30 cellular contexts compared by ENCODE assay signal in the genomic region with DNA sequence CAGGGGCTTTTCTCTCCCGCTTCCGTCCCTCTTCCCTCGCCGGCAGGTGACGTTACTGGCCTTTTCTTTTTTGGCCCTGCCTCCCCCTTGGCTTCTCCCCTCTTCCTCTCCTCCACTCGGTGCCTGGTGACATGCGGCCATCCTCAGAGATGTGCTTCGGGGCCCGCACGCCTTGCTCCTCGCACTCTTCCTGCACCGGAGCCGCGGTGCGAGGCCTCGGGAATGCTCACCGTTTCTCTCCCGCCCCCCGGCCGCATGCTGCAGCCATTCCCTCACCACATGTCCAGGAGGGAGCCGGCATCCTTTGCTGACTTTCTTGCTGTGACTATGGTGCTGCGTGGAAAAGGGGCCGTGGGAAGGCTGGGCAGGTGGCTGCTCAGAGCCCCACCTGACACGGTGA.
"Had no signal": no experiment of that assay in that cellular context is flagged by ENCODE, and none has a peak within 500 bp of the region (broad histone marks: within the 10 kb centered on the region; RNA-seq: fewer than 3 reads in every experiment).

No MANE protein-coding gene starts in this region.

- DNase-seq: activated CD4-positive, alpha-beta memory T cell treated with anti-CD3 and anti-CD28 coated beads, Interleukin-2, amount 10 ng/mL, durations not matched to agents 7 days and 5 days; activated CD4-positive, alpha-beta T cell treated with anti-CD3 and anti-CD28 coated beads for 1 hour; activated CD4-positive, alpha-beta T cell treated with anti-CD3 and anti-CD28 coated beads for 4 hours; activated CD4-positive, alpha-beta T cell treated with anti-CD3 and anti-CD28 coated beads, Interleukin-2, amount 10 ng/mL, durations not matched to agents 7 days and 5 days; activated CD4-positive, alpha-beta T cell treated with anti-CD3 and anti-CD28 coated beads, Interleukin-2, amount 50 U/mL, for 4 hours; activated CD8-positive, alpha-beta memory T cell treated with anti-CD3 and anti-CD28 coated beads, Interleukin-2, amount 50 U/mL, for 48 hours; activated naive CD4-positive, alpha-beta T cell treated with anti-CD3 and anti-CD28 coated beads for 36 hours; activated T-cell treated with anti-CD3 and anti-CD28 coated beads for 4 hours; activated T-cell treated with anti-CD3 and anti-CD28 coated beads, Interleukin-2, amount 50 U/mL, for 24 hours; activated T-cell treated with anti-CD3 and anti-CD28 coated beads, Interleukin-2, amount 50 U/mL, for 72 hours; brain microvascular endothelial cell; cortex of kidney; dermis blood vessel endothelial cell; effector CD4-positive, alpha-beta T cell; effector memory CD8-positive, alpha-beta T cell; erythroblast; foreskin keratinocyte; SW 1271; T-helper 1 cell; T-helper 17 cell; T1000 had no signal

- H3K9me3 ChIP-seq: esophagus muscularis mucosa, gastroesophageal sphincter had no signal

- H3K27me3 Mint-ChIP-seq: activated CD4-positive, alpha-beta memory T cell treated with anti-CD3 and anti-CD28 coated beads, Interleukin-2, amount 10 ng/mL, durations not matched to agents 7 days and 5 days; activated CD4-positive, alpha-beta T cell treated with anti-CD3 and anti-CD28 coated beads, Interleukin-2, amount 10 ng/mL, durations not matched to agents 7 days and 5 days; activated naive CD8-positive, alpha-beta T cell treated with anti-CD3 and anti-CD28 coated beads, Interleukin-2, amount 10 ng/mL, durations not matched to agents 7 days and 5 days; activated T-cell treated with anti-CD3 and anti-CD28 coated beads, Interleukin-2, amount 50 U/mL, for 24 hours; central memory CD8-positive, alpha-beta T cell; T-helper 17 cell had no signal

- FAIRE-seq: astrocyte, bronchial epithelial cell, colon had no signal

- H3K27me3 ChIP-seq: brain microvascular endothelial cell, esophagus muscularis mucosa, foreskin keratinocyte, gastroesophageal sphincter had no signal

- H3K36me3 ChIP-seq: brain microvascular endothelial cell had no signal

- H3K9me3 Mint-ChIP-seq: activated CD4-positive, alpha-beta memory T cell treated with anti-CD3 and anti-CD28 coated beads, Interleukin-2, amount 10 ng/mL, durations not matched to agents 7 days and 5 days; activated CD4-positive, alpha-beta T cell treated with anti-CD3 and anti-CD28 coated beads, Interleukin-2, amount 10 ng/mL, durations not matched to agents 7 days and 5 days; activated naive CD4-positive, alpha-beta T cell treated with anti-CD3 and anti-CD28 coated beads for 36 hours; activated naive CD4-positive, alpha-beta T cell treated with anti-CD3 and anti-CD28 coated beads, Interleukin-2, amount 50 U/mL, for 72 hours; activated naive CD8-positive, alpha-beta T cell treated with anti-CD3 and anti-CD28 coated beads, Interleukin-2, amount 10 ng/mL, durations not matched to agents 7 days and 5 days; activated T-cell treated with anti-CD3 and anti-CD28 coated beads, Interleukin-2, amount 50 U/mL, for 24 hours; activated T-cell treated with anti-CD3 and anti-CD28 coated beads, Interleukin-2, amount 50 U/mL, for 72 hours; central memory CD8-positive, alpha-beta T cell; effector memory CD8-positive, alpha-beta T cell; T-helper 2 cell treated with Interferon-gamma antibody and Interleukin-4, amounts not matched to agents 5 μg/mL and 100 μg/mL, for 36 hours had no signal

- H3K27ac Mint-ChIP-seq: activated CD4-positive, alpha-beta memory T cell treated with anti-CD3 and anti-CD28 coated beads, Interleukin-2, amount 10 ng/mL, durations not matched to agents 7 days and 5 days; activated CD4-positive, alpha-beta T cell treated with anti-CD3 and anti-CD28 coated beads, Interleukin-2, amount 10 ng/mL, durations not matched to agents 7 days and 5 days; activated naive CD4-positive, alpha-beta T cell treated with anti-CD3 and anti-CD28 coated beads for 36 hours; activated naive CD4-positive, alpha-beta T cell treated with anti-CD3 and anti-CD28 coated beads, Interleukin-2, amount 50 U/mL, for 72 hours; activated naive CD8-positive, alpha-beta T cell treated with anti-CD3 and anti-CD28 coated beads, Interleukin-2, amount 10 ng/mL, durations not matched to agents 7 days and 5 days; activated T-cell treated with anti-CD3 and anti-CD28 coated beads, Interleukin-2, amount 50 U/mL, for 24 hours; activated T-cell treated with anti-CD3 and anti-CD28 coated beads, Interleukin-2, amount 50 U/mL, for 72 hours; effector memory CD8-positive, alpha-beta T cell; T-helper 17 cell; T-helper 2 cell treated with Interferon-gamma antibody and Interleukin-4, amounts not matched to agents 5 μg/mL and 100 μg/mL, for 36 hours had no signal

- H3K4me1 ChIP-seq: foreskin keratinocyte had no signal

- H3K4me1 Mint-ChIP-seq: activated CD4-positive, alpha-beta T cell treated with anti-CD3 and anti-CD28 coated beads, Interleukin-2, amount 10 ng/mL, durations not matched to agents 7 days and 5 days; activated naive CD8-positive, alpha-beta T cell treated with anti-CD3 and anti-CD28 coated beads, Interleukin-2, amount 10 ng/mL, durations not matched to agents 7 days and 5 days; central memory CD8-positive, alpha-beta T cell; T-helper 17 cell had no signal

- H3K4me3 Mint-ChIP-seq: activated CD4-positive, alpha-beta memory T cell treated with anti-CD3 and anti-CD28 coated beads, Interleukin-2, amount 10 ng/mL, durations not matched to agents 7 days and 5 days; activated CD4-positive, alpha-beta T cell treated with anti-CD3 and anti-CD28 coated beads, Interleukin-2, amount 10 ng/mL, durations not matched to agents 7 days and 5 days; activated naive CD4-positive, alpha-beta T cell treated with anti-CD3 and anti-CD28 coated beads for 36 hours; activated naive CD8-positive, alpha-beta T cell treated with anti-CD3 and anti-CD28 coated beads, Interleukin-2, amount 10 ng/mL, durations not matched to agents 7 days and 5 days; activated T-cell treated with anti-CD3 and anti-CD28 coated beads, Interleukin-2, amount 50 U/mL, for 24 hours; activated T-cell treated with anti-CD3 and anti-CD28 coated beads, Interleukin-2, amount 50 U/mL, for 72 hours; central memory CD8-positive, alpha-beta T cell; effector memory CD8-positive, alpha-beta T cell; T-helper 17 cell; T-helper 2 cell treated with Interferon-gamma antibody and Interleukin-4, amounts not matched to agents 5 μg/mL and 100 μg/mL, for 36 hours had no signal

- H3K27ac ChIP-seq: brain microvascular endothelial cell, esophagus muscularis mucosa, foreskin keratinocyte, gastroesophageal sphincter had no signal

- H3K4me3 ChIP-seq: esophagus muscularis mucosa, gastroesophageal sphincter had no signal

- H3K36me3 Mint-ChIP-seq: activated naive CD4-positive, alpha-beta T cell treated with anti-CD3 and anti-CD28 coated beads, Interleukin-2, amount 50 U/mL, for 72 hours had no signal

- ATAC-seq: activated naive CD4-positive, alpha-beta T cell treated with anti-CD3 and anti-CD28 coated beads, Interleukin-2, amount 50 U/mL, for 72 hours; activated T-cell treated with anti-CD3 and anti-CD28 coated beads, Interleukin-2, amount 50 U/mL, for 72 hours; effector memory CD8-positive, alpha-beta T cell; foreskin keratinocyte; gastroesophageal sphincter; T-helper 17 cell had no signal
